ENCODE assay signal across 8 cellular contexts in genomic region chr7:139230774-139231512, GRCh38. TPM values are rescaled to one million over a fixed set of nuclear protein-coding genes. Genes with fewer than 3 reads are reported as not detected.
DNase-seq lines count a peak whose midpoint lies in the region; ATAC-seq and TF ChIP-seq lines count a peak whose summit lies in the region.

Gene UBN2 (plus strand): TSS chr7:139231237. CDS start chr7:139231485, 248 bp downstream.

- peak; percentile 89 for DNase-seq in DMS114 treated with DMSO at 0.1 percent for 48 hours (lab: John Stamatoyannopoulos, UW; ENCODE audit: unreplicated experiment)
- peak; percentile 97 for DNase-seq in PC-3
- DNase-seq in activated T-cell treated with anti-CD3 and anti-CD28 coated beads for 48 hours (ENCODE audit: low read depth) = peak; percentile 91
- DNase-seq in erythroblast (lab: John Stamatoyannopoulos, UW) = peak; percentile 97
- peak; percentile 97 for DNase-seq in stimulated activated CD8-positive, alpha-beta memory T cell treated with anti-CD3 and anti-CD28 coated beads, Interleukin-4, amount 100 ng/mL, for 48 hours

- peaks cover 14% of the 10 kb centered on the region; the same call in 1 of the 2 replicates for H4K20me1 ChIP-seq in PC-3 (ENCODE audit: low read length)

- no peak for TF ChIP-seq EP300 in Ishikawa (IDR thresholded peaks at IDR 0.05; ENCODE audit: borderline replicate concordance)

- CTCF ChIA-PET in PC-3 (lab: Charles Lee) = no interaction called here

- POLR2A ChIA-PET in PC-3 (lab: Charles Lee; ENCODE audit: unreplicated experiment) = interaction anchor here (0.5 to 0.7 kb wide), 2 partner anchors 97 to 1278 kb away, joined by 3 to 6 read pairs; a partner anchor contains a TSS

- H3K9me2 ChIP-seq in PC-3 (replicated peaks; ENCODE audit: low read length) = no peaks in the 10 kb centered on the region

- H3K4me1 ChIP-seq in PC-3 (ENCODE audit: insufficient read depth, low read length) (peaks cover 27% of the 10 kb centered on the region), mucosa of rectum (ENCODE audit: control insufficient read depth in 2 of 2, insufficient read depth in 2 of 2, low read length in 2 of 2) (peaks cover 8 to 11% of the 10 kb centered on the region in 2 donors)

- H2AFZ ChIP-seq in PC-3 (ENCODE audit: low read length) = peak within 1 kb of the TSS; percentile 100

- H3K9me3 ChIP-seq in PC-3 (ENCODE audit: low read length) (no peaks in the 10 kb centered on the region), mucosa of rectum (ENCODE audit: control insufficient read depth in 2 of 2, low read length in 2 of 2) (no peaks in the 10 kb centered on the region)

- peaks cover 34% of the 10 kb centered on the region for H3K79me2 ChIP-seq in PC-3 (ENCODE audit: low read length)

- no peaks in the 10 kb centered on the region for H3K27me3 ChIP-seq in PC-3 (ENCODE audit: low read length)
- H3K27me3 ChIP-seq in mucosa of rectum (ENCODE audit: control insufficient read depth in 2 of 2, insufficient read depth in 2 of 2, low read length in 2 of 2) = no peaks in the 10 kb centered on the region

- no peak for TF ChIP-seq RAD21 in Ishikawa (IDR thresholded peaks at IDR 0.05; ENCODE audit: low read depth)

- TF ChIP-seq POLR2A in erythroblast (IDR thresholded peaks at IDR 0.05; ENCODE audit: low read length) = peak; percentile 94

- peak; percentile 95 for ATAC-seq in GM21576 (IDR thresholded peaks at IDR 0.05; ENCODE audit: unreplicated experiment)
- peak; percentile 81 for ATAC-seq in PC-3

- peak within 1 kb of the TSS; percentile 95 for H3K4me2 ChIP-seq in PC-3 (ENCODE audit: low read length)

- no peak within 1 kb of the TSS for H3K27ac ChIP-seq in PC-3 (ENCODE audit: low read length)
- peak within 1 kb of the TSS; percentile 91 to 92 for H3K27ac ChIP-seq in mucosa of rectum (ENCODE audit: low read depth in 2 of 2, low read length in 2 of 2)

- intact Hi-C loops in PC-3 (cut with micrococcal nuclease) = loop anchor here (1.0 to 10.0 kb wide), 2 partner anchors 98 to 124 kb away; partner anchors contain the start of gene LUC7L2

- TF ChIP-seq CTCF in PC-3 (conservative IDR thresholded peaks at IDR 0.05; ENCODE audit: low read depth, low read length) = no peak

- H3K9ac ChIP-seq in PC-3 (ENCODE audit: low read length) (peak within 1 kb of the TSS; percentile 85), mucosa of rectum (ENCODE audit: low read depth in 1 of 2, low read length in 2 of 2) (peak within 1 kb of the TSS; percentile 79 to 93)

- H3K4me3 ChIP-seq in PC-3 (ENCODE audit: low read length) = peak within 1 kb of the TSS; percentile 100
- peak within 1 kb of the TSS; percentile 87 to 98 for H3K4me3 ChIP-seq in mucosa of rectum (ENCODE audit: low read length in 2 of 2)

- H3F3A ChIP-seq in PC-3 (ENCODE audit: low read length, unreplicated experiment) = no peaks in the 10 kb centered on the region

- BruUV-seq in PC-3 (replicated peaks; lab: Mats Ljungman, UMichigan) = no TSS peak

- H3K36me3 ChIP-seq in PC-3 (ENCODE audit: low read depth, low read length) = no peaks in the 10 kb centered on the region
- no peaks in the 10 kb centered on the region for H3K36me3 ChIP-seq in mucosa of rectum (ENCODE audit: control insufficient read depth in 2 of 2, insufficient read depth in 2 of 2, low read length in 2 of 2)

TF ChIP-seq in Ishikawa, 13 proteins besides CTCF, POLR2A, EP300 and RAD21:
- TF ChIP-seq EGR1 (IDR thresholded peaks at IDR 0.05) = peak; percentile 54; the same call in 1 of the 2 replicates
- 0 out of 2 replicates have a peak, but pooled peaks have one; percentile 11 for TF ChIP-seq ZBTB7A (IDR thresholded peaks at IDR 0.05; ENCODE audit: low read depth)
- TF ChIP-seq CREB1 (IDR thresholded peaks at IDR 0.05; ENCODE audit: low read depth) = peak; percentile 70
- peak; percentile 94 for TF ChIP-seq TAF1 (IDR thresholded peaks at IDR 0.05; ENCODE audit: low read depth)
- TF ChIP-seq, protein P1, sequence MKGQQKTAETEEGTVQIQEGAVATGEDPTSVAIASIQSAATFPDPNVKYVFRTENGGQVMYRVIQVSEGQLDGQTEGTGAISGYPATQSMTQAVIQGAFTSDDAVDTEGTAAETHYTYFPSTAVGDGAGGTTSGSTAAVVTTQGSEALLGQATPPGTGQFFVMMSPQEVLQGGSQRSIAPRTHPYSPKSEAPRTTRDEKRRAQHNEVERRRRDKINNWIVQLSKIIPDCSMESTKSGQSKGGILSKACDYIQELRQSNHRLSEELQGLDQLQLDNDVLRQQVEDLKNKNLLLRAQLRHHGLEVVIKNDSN (IDR thresholded peaks at IDR 0.05) = no peak
- no peak; the same call in none of the 2 replicates for TF ChIP-seq MAX (IDR thresholded peaks at IDR 0.05)
- TF ChIP-seq TEAD4 (IDR thresholded peaks at IDR 0.05) = no peak
- no peak for TF ChIP-seq CEBPB (IDR thresholded peaks at IDR 0.05)
- peak; percentile 98 for TF ChIP-seq YY1 (IDR thresholded peaks at IDR 0.05; ENCODE audit: low read depth)

RNA-seq across cellular contexts. Expression of gene UBN2, which starts in this region (rescaled TPM):
- 2.2 and 3.7 TPM in 2 replicates for total RNA-seq in PC-3 (2014; rRNA removed)
